ENCODE assay signal across 8 cellular contexts in genomic region chr3:192917508-192918274, GRCh38. TPM values are rescaled to one million over a fixed set of nuclear protein-coding genes. Genes with fewer than 3 reads are reported as not detected.
A peak's percentile ranks its signal among the peaks of the same experiment; 100 is the strongest.
DNase-seq lines count a peak whose midpoint lies in the region; ATAC-seq, FAIRE-seq and TF ChIP-seq lines count a peak whose summit lies in the region.

Gene MB21D2 (minus strand): TSS chr3:192917856. CDS start chr3:192917840, 16 bp downstream.

- FAIRE-seq in GM12892 (lab: Jason Lieb, UNC): peak; percentile 86

- TF ChIP-seq POLR2A in GM12892 (IDR thresholded peaks at IDR 0.05; ENCODE audit: low read depth, low read length): peak; percentile 53; the same call in 1 of the 2 replicates
- peak in 1 of 2 donors; percentile 20 for TF ChIP-seq POLR2A in vagina (IDR thresholded peaks at IDR 0.05)

- H3K27ac Mint-ChIP-seq in HFFc6: peak within 1 kb of the TSS; percentile 98

- DNase-seq in GM12892 (ENCODE audit: insufficient read length): peak; percentile 68
- peak; percentile 78 for DNase-seq in HFFc6
- DNase-seq in NAMALWA (ENCODE audit: low spot score): peak; percentile 15
- peak; percentile 87 for DNase-seq in SW480 (ENCODE audit: low spot score)
- DNase-seq in anterior cingulate cortex (lab: John Stamatoyannopoulos, UW): peak; percentile 20 to 92 (median 76)
- DNase-seq in heart right ventricle: peak; percentile 79 to 86
- DNase-seq in pons (ENCODE audit: low spot score): peak; percentile 84
- peak in 1 of 2 donors; percentile 88 for DNase-seq in vagina (ENCODE audit: extremely low spot score in 2 of 2)

- ATAC-seq in heart right ventricle: peak; percentile 89 to 95 (median 90)

- H3K27ac ChIP-seq in heart right ventricle: peak within 1 kb of the TSS; percentile 73 to 97 (median 94)
- peak within 1 kb of the TSS; percentile 91 for H3K27ac ChIP-seq in vagina

- H3K4me3 ChIP-seq in heart right ventricle (peak within 1 kb of the TSS; percentile 63 to 97 (median 76)), vagina (peak within 1 kb of the TSS; percentile 61 to 81)

- H3K36me3 ChIP-seq in heart right ventricle: no peaks in the 10 kb centered on the region
- H3K36me3 ChIP-seq in vagina: no peaks in the 10 kb centered on the region

- H3K4me3 Mint-ChIP-seq in HFFc6: peak within 1 kb of the TSS; percentile 100

- peaks cover 0 to 42% (median 0%) of the 10 kb centered on the region in 7 donors for H3K27me3 ChIP-seq in heart right ventricle
- no peaks in the 10 kb centered on the region for H3K27me3 ChIP-seq in vagina

- intact Hi-C loops in heart right ventricle (cut with DNase I): loop anchor here (2.0 to 10.0 kb wide), 11 partner anchors 27 to 127 kb away; no protein-coding TSS in a partner anchor
- intact Hi-C loops in vagina (cut with DNase I): loop anchor here (5.0 kb wide), 1 partner anchor 125 kb away; no protein-coding TSS in a partner anchor

- WGBS in heart right ventricle, 2 donors: 1% methylated on average over 60 of the region's 60 CpGs

- peaks cover 56% of the 10 kb centered on the region for H3K4me1 Mint-ChIP-seq in HFFc6 (ENCODE audit: low read depth)

- TF ChIP-seq CTCF in HFFc6 (IDR thresholded peaks at IDR 0.05): peak; percentile 52
- TF ChIP-seq CTCF in heart right ventricle (IDR thresholded peaks at IDR 0.05): peak in 2 of 9 donors; percentile 28 to 40
- TF ChIP-seq CTCF in vagina (IDR thresholded peaks at IDR 0.05): no peak

- peaks cover 2% of the 10 kb centered on the region; the same call in 1 of the 2 replicates for H3K27me3 Mint-ChIP-seq in HFFc6 (ENCODE audit: insufficient read depth)

- no peaks in the 10 kb centered on the region for H3K9me3 Mint-ChIP-seq in HFFc6

- H3K4me1 ChIP-seq in heart right ventricle (peaks cover 4 to 48% (median 31%) of the 10 kb centered on the region in 9 donors), vagina (peaks cover 19% of the 10 kb centered on the region)

- H3K36me3 Mint-ChIP-seq in HFFc6 (ENCODE audit: low read depth): peaks cover 23% of the 10 kb centered on the region

- no peaks in the 10 kb centered on the region for H3K9me3 ChIP-seq in heart right ventricle
- H3K9me3 ChIP-seq in vagina: no peaks in the 10 kb centered on the region

RNA-seq across cellular contexts. Expression of gene MB21D2, which starts in this region (rescaled TPM):
- polyA plus RNA-seq in GM12892 (2012; ENCODE audit: missing spikeins): 19.5 TPM
- 10 to 100 TPM; 17.2 to 20.9 (median 19.5) TPM for total RNA-seq in HFFc6 (2021; fragmentation: NEBNext Ultra II Directional; extraction: Animal tissue kit (Norgen Biotek cat#: 25700))
- 1 to 10 TPM; 1.6 to 4.4 (median 3.5) TPM for total RNA-seq in heart right ventricle
- 1 to 10 TPM in 1 of 2 donors, under 1 TPM in 1; 0.80 to 2.1 TPM for polyA plus RNA-seq in heart right ventricle
- total RNA-seq in vagina: 5.6 TPM
